In genomic region chr12:94507455-94507854, GRCh38 we compare ENCODE assay signal across 24 cellular contexts.
"Had no signal": no experiment of that assay in that cellular context is flagged by ENCODE, and none has a peak within 500 bp of the region (broad histone marks: within the 10 kb centered on the region; RNA-seq: fewer than 3 reads in every experiment).

No MANE protein-coding gene starts in this region.

- H3K4me1 Mint-ChIP-seq: nephron progenitor cell; stimulated activated effector memory CD8-positive, alpha-beta T cell treated with anti-CD3 and anti-CD28 coated beads, Interleukin-12 subunit alpha, Interleukin-12 subunit beta, amount 100 ng/mL, for 72 hours had no signal

- H3K9me3 ChIP-seq: gastrocnemius medialis, ovary, psoas muscle, thyroid gland, vagina had no signal

- H3K36me3 Mint-ChIP-seq: stimulated activated effector memory CD8-positive, alpha-beta T cell treated with anti-CD3 and anti-CD28 coated beads, Interleukin-12 subunit alpha, Interleukin-12 subunit beta, amount 100 ng/mL, for 72 hours had no signal

- DNase-seq: cortex of kidney; effector memory CD8-positive, alpha-beta T cell; foreskin fibroblast; gastrocnemius medialis; head of caudate nucleus; left cardiac atrium; left lung; naive thymus-derived CD8-positive, alpha-beta T cell; nephron progenitor cell; occipital lobe; ovary; posterior cingulate gyrus; psoas muscle; right cardiac atrium; sigmoid colon; stimulated activated CD4-positive, alpha-beta T cell treated with anti-CD3 and anti-CD28 coated beads, Interleukin-2, amount 100 ng/mL, for 24 hours; stimulated activated CD4-positive, alpha-beta T cell treated with anti-CD3 and anti-CD28 coated beads, Interleukin-4, amount 100 ng/mL, for 24 hours; stimulated activated naive CD4-positive, alpha-beta T cell treated with Interleukin-2 at 50 U/mL for 16 hours; stomach; thyroid gland had no signal

- H3K27ac ChIP-seq: epithelial cell of prostate, gastrocnemius medialis, left lung, ovary, psoas muscle, sigmoid colon, stomach, thyroid gland, vagina had no signal

- H3K36me3 ChIP-seq: gastrocnemius medialis, left lung, ovary, sigmoid colon, stomach, thyroid gland, vagina had no signal

- ATAC-seq: effector memory CD8-positive, alpha-beta T cell; esophagus mucosa; gastrocnemius medialis; left cardiac atrium; left lung; naive thymus-derived CD8-positive, alpha-beta T cell; psoas muscle; right cardiac atrium had no signal

- H3K27me3 Mint-ChIP-seq: effector memory CD8-positive, alpha-beta T cell had no signal

- H3K9me3 Mint-ChIP-seq: effector memory CD8-positive, alpha-beta T cell; stimulated activated effector memory CD8-positive, alpha-beta T cell treated with anti-CD3 and anti-CD28 coated beads, Interleukin-12 subunit alpha, Interleukin-12 subunit beta, amount 100 ng/mL, for 72 hours had no signal

- H3K27me3 ChIP-seq: gastrocnemius medialis, left lung, ovary, sigmoid colon, stomach, thyroid gland, vagina had no signal

- H3K4me1 ChIP-seq: gastrocnemius medialis, left lung, psoas muscle, thyroid gland, vagina had no signal

- H3K4me3 Mint-ChIP-seq: effector memory CD8-positive, alpha-beta T cell; naive thymus-derived CD8-positive, alpha-beta T cell; nephron progenitor cell; stimulated activated effector memory CD8-positive, alpha-beta T cell treated with anti-CD3 and anti-CD28 coated beads, Interleukin-12 subunit alpha, Interleukin-12 subunit beta, amount 100 ng/mL, for 72 hours had no signal

- H3K27ac Mint-ChIP-seq: effector memory CD8-positive, alpha-beta T cell; naive thymus-derived CD8-positive, alpha-beta T cell; nephron progenitor cell; stimulated activated effector memory CD8-positive, alpha-beta T cell treated with anti-CD3 and anti-CD28 coated beads, Interleukin-12 subunit alpha, Interleukin-12 subunit beta, amount 100 ng/mL, for 72 hours had no signal

- H3K4me3 ChIP-seq: gastrocnemius medialis, left lung, ovary, psoas muscle, sigmoid colon, stomach, thyroid gland, vagina had no signal
